Comparison of ENCODE assay signal across 13 cellular contexts in the genomic region with DNA sequence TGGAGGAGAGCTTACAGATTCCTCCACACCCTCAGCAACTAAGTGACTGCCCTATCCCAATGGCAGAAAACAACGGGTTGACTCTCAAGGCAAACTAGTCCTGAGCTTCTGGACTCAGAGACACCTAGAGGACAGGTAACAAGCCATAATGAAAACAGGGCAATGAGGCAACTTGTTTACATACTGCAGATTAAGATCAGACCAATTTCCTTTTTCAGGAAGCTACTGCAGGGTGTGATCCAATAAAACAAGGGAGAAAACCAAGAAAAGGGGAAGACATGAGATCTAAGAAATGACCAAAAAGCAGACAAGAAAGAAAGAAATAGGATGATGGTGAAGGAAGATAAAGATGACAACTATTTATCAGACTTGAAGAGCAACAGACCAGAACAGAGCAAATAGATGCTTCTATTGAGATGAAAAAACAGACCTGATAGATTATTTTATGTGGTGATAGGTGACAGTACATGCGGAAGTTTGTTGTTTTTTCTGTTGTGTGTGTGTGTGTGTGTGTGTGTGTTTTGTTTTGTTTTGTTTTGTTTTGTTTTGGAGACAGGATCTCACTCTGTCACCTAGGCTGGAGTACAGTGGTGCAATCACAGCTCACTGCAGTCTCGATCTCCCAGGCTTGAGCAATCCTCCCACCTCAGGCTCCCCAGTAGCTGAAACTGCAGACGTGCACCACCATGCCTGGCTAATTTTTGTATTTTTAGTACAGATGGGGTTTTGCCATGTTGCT.
"Had no signal": no experiment of that assay in that cellular context is flagged by ENCODE, and none has a peak within 500 bp of the region (broad histone marks: within the 10 kb centered on the region; RNA-seq: fewer than 3 reads in every experiment).

No MANE protein-coding gene starts in this region.

- ATAC-seq: foreskin keratinocyte; left cardiac atrium; mucosa of descending colon; psoas muscle; right lobe of liver; stimulated activated naive CD8-positive, alpha-beta T cell treated with anti-CD3 and anti-CD28 coated beads, Interleukin-15, amount 100 ng/mL, for 72 hours; WTC11 had no signal

- DNase-seq: activated CD4-positive, alpha-beta T cell treated with anti-CD3 and anti-CD28 coated beads, Interleukin-2, amount 10 ng/mL, durations not matched to agents 24 days and 14 days; activated CD8-positive, alpha-beta memory T cell treated with anti-CD3 and anti-CD28 coated beads for 24 hours; activated effector memory CD4-positive, alpha-beta T cell treated with Interleukin-2 at 50 U/mL for 16 hours; foreskin keratinocyte; left cardiac atrium; mucosa of descending colon; psoas muscle; right lobe of liver; stimulated activated CD4-positive, alpha-beta T cell treated with anti-CD3 and anti-CD28 coated beads, Interleukin-2, amount 100 ng/mL, for 24 hours; stimulated activated naive CD8-positive, alpha-beta T cell treated with anti-CD3 and anti-CD28 coated beads, Interleukin-15, amount 100 ng/mL, for 72 hours had no signal

- H3K27me3 Mint-ChIP-seq: activated CD4-positive, alpha-beta T cell treated with anti-CD3 and anti-CD28 coated beads, Interleukin-2, amount 10 ng/mL, durations not matched to agents 24 days and 14 days had no signal

- H3K4me1 Mint-ChIP-seq: activated CD4-positive, alpha-beta T cell treated with anti-CD3 and anti-CD28 coated beads, Interleukin-2, amount 10 ng/mL, durations not matched to agents 24 days and 14 days had no signal

- H3K27ac Mint-ChIP-seq: activated CD4-positive, alpha-beta T cell treated with anti-CD3 and anti-CD28 coated beads, Interleukin-2, amount 10 ng/mL, durations not matched to agents 24 days and 14 days; nephron; stimulated activated naive CD8-positive, alpha-beta T cell treated with anti-CD3 and anti-CD28 coated beads, Interleukin-15, amount 100 ng/mL, for 72 hours; T-helper 1 cell treated with Interleukin-12 subunit alpha and Interleukin-12 subunit beta and Interleukin-4 antibody, amounts not matched to agents 30 μg/mL and 1 μg/mL, for 36 hours; WTC11 had no signal

- H3K4me3 Mint-ChIP-seq: activated CD4-positive, alpha-beta T cell treated with anti-CD3 and anti-CD28 coated beads, Interleukin-2, amount 10 ng/mL, durations not matched to agents 24 days and 14 days; nephron; stimulated activated naive CD8-positive, alpha-beta T cell treated with anti-CD3 and anti-CD28 coated beads, Interleukin-15, amount 100 ng/mL, for 72 hours; T-helper 1 cell treated with Interleukin-12 subunit alpha and Interleukin-12 subunit beta and Interleukin-4 antibody, amounts not matched to agents 30 μg/mL and 1 μg/mL, for 36 hours; WTC11 had no signal
